1 cellular context compared by ENCODE assay signal in the genomic region with DNA sequence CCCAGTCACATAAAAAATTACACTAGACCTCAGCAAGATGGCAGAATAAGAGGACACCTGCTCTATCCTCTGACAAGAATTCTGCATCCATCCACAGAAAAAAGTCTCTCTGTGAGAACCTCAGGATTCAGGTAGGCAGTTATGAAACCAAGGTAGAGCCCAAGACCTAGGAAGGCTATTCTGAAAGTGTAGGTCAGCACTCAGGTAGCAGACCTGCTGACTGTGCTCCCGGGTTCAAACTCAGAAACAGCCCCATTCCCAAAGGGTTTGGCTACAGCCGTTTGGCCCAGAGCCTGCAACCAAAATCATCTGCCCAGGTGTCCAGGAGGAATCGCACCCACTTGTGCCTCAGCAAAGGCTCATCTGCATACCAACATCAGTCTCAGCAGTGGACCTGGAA.
TF ChIP-seq lines count a peak whose summit lies in the region.

No MANE protein-coding gene starts in this region.

TF ChIP-seq in SK-N-SH, 30 proteins besides CTCF, POLR2A, EP300 and RAD21 (continued from another document):
- TF ChIP-seq REST (IDR thresholded peaks at IDR 0.05; ENCODE audit: low read depth, low read length) (no peak), MXI1 (IDR thresholded peaks at IDR 0.05; ENCODE audit: low read depth, low read length) (no peak), FOSL2 (IDR thresholded peaks at IDR 0.05; ENCODE audit: borderline replicate concordance, low read depth) (no peak), GATA2 (CRISPR knock-in tag; IDR thresholded peaks at IDR 0.05) (no peak), RFX5 (IDR thresholded peaks at IDR 0.05; ENCODE audit: low read length) (no peak), TCF12 (IDR thresholded peaks at IDR 0.05) (no peak)
- TF ChIP-seq, protein P1, sequence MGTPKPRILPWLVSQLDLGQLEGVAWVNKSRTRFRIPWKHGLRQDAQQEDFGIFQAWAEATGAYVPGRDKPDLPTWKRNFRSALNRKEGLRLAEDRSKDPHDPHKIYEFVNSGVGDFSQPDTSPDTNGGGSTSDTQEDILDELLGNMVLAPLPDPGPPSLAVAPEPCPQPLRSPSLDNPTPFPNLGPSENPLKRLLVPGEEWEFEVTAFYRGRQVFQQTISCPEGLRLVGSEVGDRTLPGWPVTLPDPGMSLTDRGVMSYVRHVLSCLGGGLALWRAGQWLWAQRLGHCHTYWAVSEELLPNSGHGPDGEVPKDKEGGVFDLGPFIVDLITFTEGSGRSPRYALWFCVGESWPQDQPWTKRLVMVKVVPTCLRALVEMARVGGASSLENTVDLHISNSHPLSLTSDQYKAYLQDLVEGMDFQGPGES (IDR thresholded peaks at IDR 0.05; ENCODE audit: low read depth, low read length): no peak
